ENCODE assay signal across 22 cellular contexts in the genomic region with DNA sequence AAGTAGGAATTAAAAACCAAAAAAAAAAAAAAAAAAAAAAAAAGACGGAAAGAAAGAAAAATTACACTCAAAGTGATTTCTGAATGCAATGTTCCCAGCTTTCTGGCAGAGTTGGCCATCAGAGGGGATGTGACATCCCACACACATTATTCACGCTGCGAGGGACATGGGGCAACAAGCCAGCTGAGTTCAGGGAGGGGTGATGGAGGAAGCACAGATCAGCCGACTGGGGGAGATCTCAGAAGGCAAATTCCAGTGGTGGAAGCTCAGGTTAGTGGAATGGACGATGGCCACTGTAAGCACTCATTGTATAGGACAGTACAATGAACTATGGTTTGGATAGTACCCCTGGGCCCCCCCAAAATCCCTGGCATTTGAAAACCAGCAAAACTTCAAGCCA.
"Had no signal": no experiment of that assay in that cellular context is flagged by ENCODE, and none has a peak within 500 bp of the region (broad histone marks: within the 10 kb centered on the region; RNA-seq: fewer than 3 reads in every experiment).

No MANE protein-coding gene starts in this region.

- H3K36me3 ChIP-seq: Peyer's patch, SJCRH30 had no signal

- H3K4me1 ChIP-seq: Peyer's patch had no signal

- H3K27me3 Mint-ChIP-seq: activated B cell treated with CpG ODN at 0.5 μM for 24 hours; activated CD4-positive, alpha-beta T cell treated with anti-CD3 and anti-CD28 coated beads, Interleukin-2, amount 10 ng/mL, durations not matched to agents 24 days and 14 days; activated CD8-positive, alpha-beta memory T cell treated with anti-CD3 and anti-CD28 coated beads, Interleukin-2, amount 10 ng/mL, durations not matched to agents 7 days and 5 days; activated naive CD8-positive, alpha-beta T cell treated with anti-CD3 and anti-CD28 coated beads, Interleukin-2, amount 50 U/mL, for 24 hours; activated T-cell treated with anti-CD3 and anti-CD28 coated beads, Interleukin-2, amount 50 U/mL, for 24 hours; central memory CD8-positive, alpha-beta T cell had no signal

- H3K27me3 ChIP-seq: Peyer's patch, SJCRH30 had no signal

- DNase-seq: activated B cell treated with CpG ODN at 0.5 μM for 24 hours; activated CD4-positive, alpha-beta T cell treated with anti-CD3 and anti-CD28 coated beads for 1 hour; activated CD4-positive, alpha-beta T cell treated with anti-CD3 and anti-CD28 coated beads, Interleukin-2, amount 10 ng/mL, durations not matched to agents 24 days and 14 days; activated CD4-positive, alpha-beta T cell treated with anti-CD3 and anti-CD28 coated beads, Interleukin-2, amount 50 U/mL, for 48 hours; activated CD8-positive, alpha-beta memory T cell treated with anti-CD3 and anti-CD28 coated beads, Interleukin-2, amount 10 ng/mL, durations not matched to agents 7 days and 5 days; activated effector memory CD4-positive, alpha-beta T cell treated with anti-CD3 and anti-CD28 coated beads, Interleukin-2, amount 50 U/mL, for 16 hours; activated naive CD4-positive, alpha-beta T cell treated with Interleukin-2 at 50 U/mL for 16 hours; activated naive CD8-positive, alpha-beta T cell treated with anti-CD3 and anti-CD28 coated beads, Interleukin-2, amount 50 U/mL, for 24 hours; activated T-cell treated with anti-CD3 and anti-CD28 coated beads, Interleukin-2, amount 50 U/mL, for 24 hours; Kasumi-1; NCI-H1436 treated with DMSO at 0.1 percent for 48 hours; NCI-H187; NCI-H524; Peyer's patch; Right ventricle myocardium superior; SK-N-SH; T-helper 17 cell; T-helper 9 cell had no signal

- H3K27ac ChIP-seq: Peyer's patch, RWPE1, SJCRH30 had no signal

- H3K4me3 Mint-ChIP-seq: activated B cell treated with CpG ODN at 0.5 μM for 24 hours; activated CD4-positive, alpha-beta T cell treated with anti-CD3 and anti-CD28 coated beads, Interleukin-2, amount 10 ng/mL, durations not matched to agents 24 days and 14 days; activated CD8-positive, alpha-beta memory T cell treated with anti-CD3 and anti-CD28 coated beads, Interleukin-2, amount 10 ng/mL, durations not matched to agents 7 days and 5 days; activated naive CD8-positive, alpha-beta T cell treated with anti-CD3 and anti-CD28 coated beads, Interleukin-2, amount 50 U/mL, for 24 hours; activated T-cell treated with anti-CD3 and anti-CD28 coated beads, Interleukin-2, amount 50 U/mL, for 24 hours; central memory CD8-positive, alpha-beta T cell; T-helper 17 cell had no signal

- H3K9me3 ChIP-seq: SJCRH30, SK-N-SH had no signal

- H3K4me1 Mint-ChIP-seq: activated B cell treated with CpG ODN at 0.5 μM for 24 hours; activated CD4-positive, alpha-beta T cell treated with anti-CD3 and anti-CD28 coated beads, Interleukin-2, amount 10 ng/mL, durations not matched to agents 24 days and 14 days; activated CD8-positive, alpha-beta memory T cell treated with anti-CD3 and anti-CD28 coated beads, Interleukin-2, amount 10 ng/mL, durations not matched to agents 7 days and 5 days; activated naive CD8-positive, alpha-beta T cell treated with anti-CD3 and anti-CD28 coated beads, Interleukin-2, amount 50 U/mL, for 24 hours; central memory CD8-positive, alpha-beta T cell; T-helper 17 cell had no signal

- H3K27ac Mint-ChIP-seq: activated B cell treated with CpG ODN at 0.5 μM for 24 hours; activated CD4-positive, alpha-beta T cell treated with anti-CD3 and anti-CD28 coated beads, Interleukin-2, amount 10 ng/mL, durations not matched to agents 24 days and 14 days; activated CD8-positive, alpha-beta memory T cell treated with anti-CD3 and anti-CD28 coated beads, Interleukin-2, amount 10 ng/mL, durations not matched to agents 7 days and 5 days; activated naive CD4-positive, alpha-beta T cell treated with anti-CD3 and anti-CD28 coated beads, Interleukin-2, amount 50 U/mL, for 72 hours; activated naive CD8-positive, alpha-beta T cell treated with anti-CD3 and anti-CD28 coated beads, Interleukin-2, amount 50 U/mL, for 24 hours; activated T-cell treated with anti-CD3 and anti-CD28 coated beads, Interleukin-2, amount 50 U/mL, for 24 hours; T-helper 17 cell had no signal

- H3K4me3 ChIP-seq: Peyer's patch, SJCRH30 had no signal

- ATAC-seq: activated CD8-positive, alpha-beta memory T cell treated with anti-CD3 and anti-CD28 coated beads, Interleukin-2, amount 10 ng/mL, durations not matched to agents 7 days and 5 days; activated naive CD4-positive, alpha-beta T cell treated with anti-CD3 and anti-CD28 coated beads, Interleukin-2, amount 50 U/mL, for 72 hours; activated naive CD8-positive, alpha-beta T cell treated with anti-CD3 and anti-CD28 coated beads, Interleukin-2, amount 50 U/mL, for 24 hours; T-helper 17 cell had no signal
